In the genomic region with DNA sequence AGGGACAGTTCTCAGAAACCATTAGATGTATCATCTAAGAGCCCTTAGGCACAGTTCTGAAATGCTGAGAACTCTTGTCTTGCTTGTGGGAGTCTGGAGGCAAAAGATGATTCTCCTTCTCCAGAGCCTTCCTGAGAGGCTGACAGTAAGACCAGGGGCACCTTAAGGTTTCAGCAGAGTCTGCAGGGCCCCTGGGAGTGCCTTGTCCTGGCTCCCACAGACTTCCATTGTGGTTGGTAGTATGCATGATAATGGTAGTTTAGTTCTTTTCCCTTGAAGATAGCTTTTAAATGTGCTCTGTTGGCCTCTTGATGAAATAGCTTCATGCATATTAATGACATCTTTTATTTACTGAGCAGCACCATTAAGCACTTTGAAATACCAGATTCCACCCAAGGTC, we compare ENCODE assay signal across 19 cellular contexts.
"Had no signal": no experiment of that assay in that cellular context is flagged by ENCODE, and none has a peak within 500 bp of the region (broad histone marks: within the 10 kb centered on the region; RNA-seq: fewer than 3 reads in every experiment).

No MANE protein-coding gene starts in this region.

- H3K4me2 ChIP-seq: SK-N-SH had no signal

- H3K9me2 ChIP-seq: SK-N-SH had no signal

- H3K36me3 ChIP-seq: MG63 had no signal

- DNase-seq: Karpas-422, KG1, MG63, NCI-H1092, NCI-H1105 treated with DMSO at 0.1 percent for 48 hours, NCI-H1417 treated with DMSO at 0.1 percent for 48 hours, NCI-H146, NCI-H1694 treated with DMSO at 0.1 percent for 48 hours, NCI-H1930, NCI-H2081, NCI-H2107, NCI-H2227 treated with DMSO at 0.1 percent for 48 hours, NCI-H524 treated with DMSO at 0.1 percent for 48 hours, NCI-H69, NCI-H774, RPMI8226, SHP77, SK-N-SH, SW 1271 had no signal

- H3K9me3 ChIP-seq: MG63, SK-N-SH had no signal

- H3K27me3 ChIP-seq: MG63 had no signal

- H3K4me3 ChIP-seq: MG63 had no signal

- H3K9ac ChIP-seq: SK-N-SH had no signal
